29 cellular contexts compared by ENCODE assay signal in the genomic region with DNA sequence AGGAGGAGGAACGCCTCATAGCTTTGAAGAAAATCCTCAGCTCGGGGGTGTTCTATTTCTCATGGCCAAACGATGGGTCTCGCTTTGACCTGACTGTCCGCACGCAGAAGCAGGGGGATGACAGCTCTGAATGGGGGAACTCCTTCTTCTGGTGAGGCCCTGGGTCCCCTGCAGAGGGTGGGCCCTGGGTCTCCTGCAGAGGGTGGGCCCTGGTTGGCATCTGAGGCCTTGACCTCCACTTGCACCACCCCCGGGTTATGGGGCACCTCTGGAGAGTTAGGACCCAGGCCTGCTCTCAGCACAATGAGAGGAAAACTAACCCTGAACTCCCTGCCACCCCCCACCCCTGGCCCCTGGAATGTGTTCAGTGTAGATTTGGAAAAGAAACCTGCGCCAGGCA. TPM values are rescaled to one million over a fixed set of nuclear protein-coding genes. Genes with fewer than 3 reads are reported as not detected.
DNase-seq lines count a peak whose midpoint lies in the region; ATAC-seq and TF ChIP-seq lines count a peak whose summit lies in the region.
"Had no signal": no experiment of that assay in that cellular context is flagged by ENCODE, and none has a peak within 500 bp of the region (broad histone marks: within the 10 kb centered on the region; RNA-seq: fewer than 3 reads in every experiment).

No MANE protein-coding gene starts in this region.

- no peak overlapping the region for H3K4me2 ChIP-seq in neural progenitor cell

- peak overlapping the region; percentile 92 for H3K27ac Mint-ChIP-seq in dendritic cell treated with granulocyte-macrophage colony-stimulating factor and Interleukin-4, amounts not matched to agents 40 ng/mL and 50 ng/mL, for 4 days
- H3K27ac Mint-ChIP-seq in osteocyte (ENCODE audit: unreplicated experiment) (peak overlapping the region; percentile 44), neural progenitor cell (no peak overlapping the region)
- H3K27ac Mint-ChIP-seq: activated CD4-positive, alpha-beta memory T cell treated with anti-CD3 and anti-CD28 coated beads for 36 hours; activated naive CD4-positive, alpha-beta T cell treated with anti-CD3 and anti-CD28 coated beads, Interleukin-2, amount 50 U/mL, for 24 hours; nephron had no signal

- TF ChIP-seq POLR2A in breast epithelium (IDR thresholded peaks at IDR 0.05): no peak

- TF ChIP-seq CTCF in osteocyte (IDR thresholded peaks at IDR 0.05): no peak
- TF ChIP-seq CTCF in neural progenitor cell (IDR thresholded peaks at IDR 0.05): no peak
- no peak for TF ChIP-seq CTCF in breast epithelium (IDR thresholded peaks at IDR 0.05)

- H3K9me3 Mint-ChIP-seq in dendritic cell treated with granulocyte-macrophage colony-stimulating factor and Interleukin-4, amounts not matched to agents 40 ng/mL and 50 ng/mL, for 4 days: no peaks in the 10 kb centered on the region
- H3K9me3 Mint-ChIP-seq in osteocyte (ENCODE audit: unreplicated experiment): no peaks in the 10 kb centered on the region
- H3K9me3 Mint-ChIP-seq in neural progenitor cell: no peaks in the 10 kb centered on the region
- H3K9me3 Mint-ChIP-seq: activated CD4-positive, alpha-beta memory T cell treated with anti-CD3 and anti-CD28 coated beads for 36 hours; activated naive CD4-positive, alpha-beta T cell treated with anti-CD3 and anti-CD28 coated beads, Interleukin-2, amount 50 U/mL, for 24 hours; HFFc6; nephron had no signal

- no peaks in the 10 kb centered on the region for H3F3A ChIP-seq in neural progenitor cell (ENCODE audit: low read depth)

- H2AFZ ChIP-seq in neural progenitor cell (replicated peaks): no peak overlapping the region
- H2AFZ ChIP-seq: parathyroid adenoma had no signal

- intact Hi-C loops in left ventricle myocardium superior (cut with micrococcal nuclease): no loop called here
- intact Hi-C loops in left cardiac atrium (cut with DNase I): no loop called here
- intact Hi-C loops in dendritic cell treated with granulocyte-macrophage colony-stimulating factor and Interleukin-4, amounts not matched to agents 40 ng/mL and 50 ng/mL, for 4 days (cut with micrococcal nuclease): no loop called here
- intact Hi-C loops in breast epithelium (cut with DNase I; ENCODE audit: low total_unique reads): no loop called here

- H3K4me1 ChIP-seq in neural progenitor cell (peaks cover 6% of the 10 kb centered on the region), breast epithelium (peaks cover 10 to 12% of the 10 kb centered on the region in 2 donors)
- H3K4me1 ChIP-seq: parathyroid adenoma had no signal

- peaks cover 72% of the 10 kb centered on the region for H3K4me1 Mint-ChIP-seq in dendritic cell treated with granulocyte-macrophage colony-stimulating factor and Interleukin-4, amounts not matched to agents 40 ng/mL and 50 ng/mL, for 4 days (ENCODE audit: low read depth)
- H3K4me1 Mint-ChIP-seq in osteocyte (ENCODE audit: unreplicated experiment) (peaks cover 84% of the 10 kb centered on the region), neural progenitor cell (peaks cover 40% of the 10 kb centered on the region)

- H3K9me3 ChIP-seq in neural progenitor cell (ENCODE audit: low read depth) (no peaks in the 10 kb centered on the region), breast epithelium (no peaks in the 10 kb centered on the region)
- H3K9me3 ChIP-seq: BE2C, esophagus muscularis mucosa, right atrium auricular region, thoracic aorta, vagina had no signal

- H3K79me2 ChIP-seq in neural progenitor cell (ENCODE audit: low read depth): no peaks in the 10 kb centered on the region
- H3K79me2 ChIP-seq: parathyroid adenoma had no signal

- peaks cover 6% of the 10 kb centered on the region for H3K36me3 Mint-ChIP-seq in dendritic cell treated with granulocyte-macrophage colony-stimulating factor and Interleukin-4, amounts not matched to agents 40 ng/mL and 50 ng/mL, for 4 days (ENCODE audit: low read depth)
- peaks cover 22% of the 10 kb centered on the region for H3K36me3 Mint-ChIP-seq in osteocyte (ENCODE audit: unreplicated experiment)
- H3K36me3 Mint-ChIP-seq in neural progenitor cell: no peaks in the 10 kb centered on the region

- peaks cover 8% of the 10 kb centered on the region for H3K27me3 Mint-ChIP-seq in dendritic cell treated with granulocyte-macrophage colony-stimulating factor and Interleukin-4, amounts not matched to agents 40 ng/mL and 50 ng/mL, for 4 days
- no peaks in the 10 kb centered on the region for H3K27me3 Mint-ChIP-seq in osteocyte (ENCODE audit: unreplicated experiment)
- H3K27me3 Mint-ChIP-seq in neural progenitor cell (ENCODE audit: insufficient read depth, low read depth): peaks cover 5% of the 10 kb centered on the region
- H3K27me3 Mint-ChIP-seq: activated CD4-positive, alpha-beta memory T cell treated with anti-CD3 and anti-CD28 coated beads for 36 hours; activated naive CD4-positive, alpha-beta T cell treated with anti-CD3 and anti-CD28 coated beads, Interleukin-2, amount 50 U/mL, for 24 hours had no signal

- H3K36me3 ChIP-seq in neural progenitor cell (no peaks in the 10 kb centered on the region), breast epithelium (no peaks in the 10 kb centered on the region)
- H3K36me3 ChIP-seq: BE2C, cardiac muscle cell, right atrium auricular region, thoracic aorta, vagina had no signal

- H3K9ac ChIP-seq in neural progenitor cell: no peak overlapping the region
- H3K9ac ChIP-seq: parathyroid adenoma had no signal

- ATAC-seq in left ventricle myocardium superior (no peak), left cardiac atrium (no peak), GM19452 (IDR thresholded peaks at IDR 0.05; ENCODE audit: unreplicated experiment) (no peak)
- ATAC-seq: activated CD4-positive, CD25-positive, alpha-beta regulatory T cell treated with anti-CD3 and anti-CD28 coated beads, Interleukin-2, amount 50 U/mL, for 24 hours; GM12878; stimulated activated naive CD8-positive, alpha-beta T cell treated with anti-CD3 and anti-CD28 coated beads, Interleukin-15, Interleukin-2, amounts not matched to agents 100 U/mL and 50 U/mL, for 24 hours had no signal

- H4K20me1 ChIP-seq in neural progenitor cell (ENCODE audit: low read depth): no peaks in the 10 kb centered on the region

- H3K4me3 ChIP-seq in neural progenitor cell (no peak overlapping the region), breast epithelium (no peak overlapping the region)
- H3K4me3 ChIP-seq: cardiac muscle cell, esophagus muscularis mucosa, GM12878, right atrium auricular region, thoracic aorta, vagina had no signal

- DNase-seq in left ventricle myocardium superior (peak; percentile 19), left cardiac atrium (no peak), osteocyte (ENCODE audit: extremely low spot score, unreplicated experiment) (no peak), neural progenitor cell (ENCODE audit: low spot score) (no peak), T-helper 9 cell (no peak), breast epithelium (ENCODE audit: low spot score in 2 of 2) (no peak)
- DNase-seq: ACHN; activated CD4-positive, alpha-beta memory T cell treated with anti-CD3 and anti-CD28 coated beads for 36 hours; amygdala; BE2C; foreskin fibroblast; HFFc6; mammary epithelial cell; NCI-H1694; small intestine; stimulated activated naive CD8-positive, alpha-beta T cell treated with anti-CD3 and anti-CD28 coated beads, Interleukin-15, Interleukin-2, amounts not matched to agents 100 U/mL and 50 U/mL, for 24 hours; T-helper 1 cell had no signal

- no peak overlapping the region for H3K4me3 Mint-ChIP-seq in dendritic cell treated with granulocyte-macrophage colony-stimulating factor and Interleukin-4, amounts not matched to agents 40 ng/mL and 50 ng/mL, for 4 days
- H3K4me3 Mint-ChIP-seq in osteocyte (ENCODE audit: unreplicated experiment) (no peak overlapping the region), neural progenitor cell (no peak overlapping the region)
- H3K4me3 Mint-ChIP-seq: activated CD4-positive, alpha-beta memory T cell treated with anti-CD3 and anti-CD28 coated beads for 36 hours; activated naive CD4-positive, alpha-beta T cell treated with anti-CD3 and anti-CD28 coated beads, Interleukin-2, amount 50 U/mL, for 24 hours; HFFc6; nephron had no signal

- no peak overlapping the region for H3K27ac ChIP-seq in neural progenitor cell
- no peak overlapping the region for H3K27ac ChIP-seq in breast epithelium
- H3K27ac ChIP-seq: cardiac muscle cell, parathyroid adenoma had no signal

- H3K27me3 ChIP-seq in neural progenitor cell (no peaks in the 10 kb centered on the region), breast epithelium (no peaks in the 10 kb centered on the region)
- H3K27me3 ChIP-seq: BE2C, cardiac muscle cell, esophagus muscularis mucosa, right atrium auricular region, vagina had no signal

RNA-seq across cellular contexts. Expression of gene SYNJ2, which starts 47.2 kb away (rescaled TPM):
- 14.7 TPM for total RNA-seq in left ventricle myocardium superior
- 10 to 100 TPM; 10.2 to 23.4 TPM for total RNA-seq in left cardiac atrium
- 94.5 and 95.4 TPM in 2 replicates for total RNA-seq in osteocyte
- total RNA-seq in neural progenitor cell (ENCODE audit: low replicate concordance): 2.5 and 4.8 TPM in 2 replicates
- total RNA-seq in breast epithelium: 10 to 100 TPM in 2 of 3 donors, 1 to 10 TPM in 1; 3.0 to 20.2 (median 15.7) TPM
